Comparison of ENCODE assay signal across 14 cellular contexts in the genomic region with DNA sequence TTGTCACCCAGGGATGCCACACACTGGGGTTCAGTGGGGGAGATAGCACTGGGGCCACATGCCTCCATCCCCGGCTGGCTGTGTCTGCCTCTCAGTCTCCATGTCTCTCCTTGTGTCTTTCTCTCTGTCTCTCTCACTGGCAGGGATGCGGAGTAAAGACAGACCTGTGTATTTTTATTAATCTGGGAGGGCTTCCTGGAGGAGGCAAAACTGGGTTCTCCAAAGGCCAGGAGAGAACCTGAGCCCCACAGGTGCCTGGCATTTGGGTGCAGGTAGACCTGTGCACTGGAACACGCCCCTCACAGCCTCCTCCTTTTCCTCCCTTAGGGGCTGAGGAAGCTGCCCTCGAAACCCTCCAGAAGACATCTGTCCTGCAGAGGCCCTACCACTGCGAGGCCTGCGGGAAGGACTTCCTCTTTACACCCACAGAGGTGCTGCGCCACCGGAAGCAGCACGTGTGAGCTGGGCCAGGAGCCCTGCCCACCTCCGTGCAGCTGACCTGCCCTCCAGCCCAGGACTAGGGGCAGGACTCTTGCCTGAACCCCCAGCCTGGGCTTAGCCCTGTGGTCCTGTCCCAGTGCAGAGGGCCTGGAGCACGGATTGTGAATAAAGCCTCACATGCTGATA. TPM values are rescaled to one million over a fixed set of nuclear protein-coding genes. Genes with fewer than 3 reads are reported as not detected.
A peak's percentile ranks its signal among the peaks of the same experiment; 100 is the strongest.
DNase-seq lines count a peak whose midpoint lies in the region; ATAC-seq and TF ChIP-seq lines count a peak whose summit lies in the region.
"Had no signal": no experiment of that assay in that cellular context is flagged by ENCODE, and none has a peak within 500 bp of the region (broad histone marks: within the 10 kb centered on the region; RNA-seq: fewer than 3 reads in every experiment).

No MANE protein-coding gene starts in this region.

- DNase-seq in CD8-positive, alpha-beta T cell: peak in 5 of 7 experiments; percentile 12 to 60 (median 18)
- DNase-seq in GM23338 (ENCODE audit: low spot score) (no peak), SHP77 treated with DMSO at 0.1 percent for 48 hours (lab: John Stamatoyannopoulos, UW) (no peak), NCI-H128 (lab: John Stamatoyannopoulos, UW; ENCODE audit: unreplicated experiment) (no peak)
- DNase-seq in activated naive CD4-positive, alpha-beta T cell treated with anti-CD3 and anti-CD28 coated beads, Interleukin-2, amount 50 U/mL, for 72 hours (ENCODE audit: low spot score in 2 of 2): no peak
- DNase-seq: amniotic stem cell, DMS79, NCI-H187 treated with DMSO at 0.1 percent for 48 hours had no signal

- peaks cover 17% of the 10 kb centered on the region for H3K4me1 ChIP-seq in CD8-positive, alpha-beta T cell (ENCODE audit: insufficient read depth, low read length)
- no peaks in the 10 kb centered on the region for H3K4me1 ChIP-seq in GM23338 (ENCODE audit: insufficient read depth)
- peaks cover 79 to 82% of the 10 kb centered on the region in 2 experiments for H3K4me1 ChIP-seq in neutrophil (ENCODE audit: control insufficient read depth in 1 of 2, insufficient read depth in 1 of 2, low read depth in 1 of 2, low read length in 1 of 2)

- no peaks in the 10 kb centered on the region; the same call in 1 of the 2 replicates for H4K20me1 ChIP-seq in GM23338 (replicated peaks; ENCODE audit: insufficient read depth)

- peaks cover 15% of the 10 kb centered on the region for H3K36me3 ChIP-seq in CD8-positive, alpha-beta T cell (ENCODE audit: insufficient read depth, low read length)
- H3K36me3 ChIP-seq in GM23338 (ENCODE audit: insufficient read depth) (0 out of 2 replicates have a peak, but pooled peaks cover 4% of the 10 kb centered on the region), neutrophil (peaks cover 60% of the 10 kb centered on the region)

- peaks cover 46% of the 10 kb centered on the region for H3K36me3 Mint-ChIP-seq in CD8-positive, alpha-beta T cell
- H3K36me3 Mint-ChIP-seq in GM23338 (ENCODE audit: low read depth): peaks cover 40% of the 10 kb centered on the region
- peaks cover 0 to 8% of the 10 kb centered on the region in 2 donors for H3K36me3 Mint-ChIP-seq in activated naive CD4-positive, alpha-beta T cell treated with anti-CD3 and anti-CD28 coated beads, Interleukin-2, amount 50 U/mL, for 72 hours

- CTCF ChIA-PET in CD8-positive, alpha-beta T cell (lab: Charles Lee): interaction anchor here (0.8 to 2.3 kb wide), 5 partner anchors 9 to 324 kb away, joined by 3 to 23 read pairs (median 3); no protein-coding TSS in a partner anchor

- H3K4me3 Mint-ChIP-seq in CD8-positive, alpha-beta T cell: no peak overlapping the region
- H3K4me3 Mint-ChIP-seq in GM23338: no peak overlapping the region
- H3K4me3 Mint-ChIP-seq: WTC11 had no signal

- H3K27ac ChIP-seq in CD8-positive, alpha-beta T cell (ENCODE audit: low read depth, low read length): peak overlapping the region; percentile 19
- H3K27ac ChIP-seq in GM23338 (ENCODE audit: low read depth) (peak overlapping the region; percentile 66; the same call in 1 of the 2 replicates), neutrophil (peak overlapping the region; percentile 94)

- no peaks in the 10 kb centered on the region for H3K9me3 Mint-ChIP-seq in CD8-positive, alpha-beta T cell
- peaks cover 2% of the 10 kb centered on the region; the same call in 1 of the 3 replicates for H3K9me3 Mint-ChIP-seq in GM23338
- H3K9me3 Mint-ChIP-seq in activated naive CD4-positive, alpha-beta T cell treated with anti-CD3 and anti-CD28 coated beads, Interleukin-2, amount 50 U/mL, for 72 hours: no peaks in the 10 kb centered on the region
- H3K9me3 Mint-ChIP-seq: WTC11 had no signal

- peaks cover 6% of the 10 kb centered on the region; the same call in 1 of the 2 replicates for H3F3A ChIP-seq in GM23338 (replicated peaks; ENCODE audit: low read depth)

- no peak overlapping the region for H3K4me2 ChIP-seq in GM23338

- no peak overlapping the region for H2AFZ ChIP-seq in GM23338

- peak; percentile 68 for ATAC-seq in CD8-positive, alpha-beta T cell
- ATAC-seq in GM23338: no peak
- peak in 1 of 2 donors; percentile 64 for ATAC-seq in activated naive CD4-positive, alpha-beta T cell treated with anti-CD3 and anti-CD28 coated beads, Interleukin-2, amount 50 U/mL, for 72 hours
- no peak for ATAC-seq in HG03280 (IDR thresholded peaks at IDR 0.05; ENCODE audit: unreplicated experiment)
- ATAC-seq: WTC11 had no signal

- no peaks in the 10 kb centered on the region for H3K79me2 ChIP-seq in GM23338 (replicated peaks; ENCODE audit: insufficient read depth)

- POLR2A ChIA-PET in CD8-positive, alpha-beta T cell (lab: Charles Lee): interaction anchor here (1.0 to 1.5 kb wide), 3 partner anchors 9 to 105 kb away, joined by 3 to 4 read pairs (median 3); a partner anchor contains a TSS

- intact Hi-C loops in CD8-positive, alpha-beta T cell (cut with DNase I, micrococcal nuclease): loop anchor here in 1 of 2 experiments (5.0 kb wide), 1 partner anchor 34 kb away; a partner anchor contains a TSS

- no peaks in the 10 kb centered on the region for H3K27me3 ChIP-seq in CD8-positive, alpha-beta T cell (ENCODE audit: insufficient read depth, low read length)
- no peaks in the 10 kb centered on the region for H3K27me3 ChIP-seq in GM23338 (ENCODE audit: insufficient read depth)
- no peaks in the 10 kb centered on the region for H3K27me3 ChIP-seq in neutrophil

- no peak overlapping the region for H3K4me3 ChIP-seq in CD8-positive, alpha-beta T cell (ENCODE audit: low read depth, low read length)
- H3K4me3 ChIP-seq in GM23338 (no peak overlapping the region), neutrophil (ENCODE audit: low read depth in 1 of 2, low read length in 1 of 2) (peak overlapping the region; percentile 8 to 19)

- no peak for TF ChIP-seq CTCF in CD8-positive, alpha-beta T cell (IDR thresholded peaks at IDR 0.05)
- TF ChIP-seq CTCF in GM23338 (conservative IDR thresholded peaks at IDR 0.05; ENCODE audit: low read depth in 2 of 2) (no peak), neutrophil (IDR thresholded peaks at IDR 0.05) (peak; percentile 65)

- H3K9me3 ChIP-seq in CD8-positive, alpha-beta T cell (ENCODE audit: low read length): no peaks in the 10 kb centered on the region
- H3K9me3 ChIP-seq in neutrophil: no peaks in the 10 kb centered on the region

- no peaks in the 10 kb centered on the region for H3K27me3 Mint-ChIP-seq in CD8-positive, alpha-beta T cell (ENCODE audit: low read depth)
- H3K27me3 Mint-ChIP-seq in GM23338 (ENCODE audit: insufficient read depth, low read depth, poor library complexity): peaks cover 20% of the 10 kb centered on the region

- H3K4me1 Mint-ChIP-seq in CD8-positive, alpha-beta T cell (ENCODE audit: low read depth): peaks cover 25% of the 10 kb centered on the region
- H3K4me1 Mint-ChIP-seq in GM23338: peaks cover 5% of the 10 kb centered on the region

- peak overlapping the region; percentile 77 for H3K27ac Mint-ChIP-seq in CD8-positive, alpha-beta T cell
- no peak overlapping the region for H3K27ac Mint-ChIP-seq in GM23338
- H3K27ac Mint-ChIP-seq in activated naive CD4-positive, alpha-beta T cell treated with anti-CD3 and anti-CD28 coated beads, Interleukin-2, amount 50 U/mL, for 72 hours: peak overlapping the region; percentile 46 to 51
- H3K27ac Mint-ChIP-seq: WTC11 had no signal

- H3K9me2 ChIP-seq in GM23338 (ENCODE audit: insufficient read depth): no peaks in the 10 kb centered on the region

TF ChIP-seq in GM23338, 12 proteins besides CTCF, POLR2A, EP300 and RAD21 (continues in another document):
- TF ChIP-seq POLR2AphosphoS5 (IDR thresholded peaks at IDR 0.05; ENCODE audit: low read depth): no peak
- TF ChIP-seq, protein P1, sequence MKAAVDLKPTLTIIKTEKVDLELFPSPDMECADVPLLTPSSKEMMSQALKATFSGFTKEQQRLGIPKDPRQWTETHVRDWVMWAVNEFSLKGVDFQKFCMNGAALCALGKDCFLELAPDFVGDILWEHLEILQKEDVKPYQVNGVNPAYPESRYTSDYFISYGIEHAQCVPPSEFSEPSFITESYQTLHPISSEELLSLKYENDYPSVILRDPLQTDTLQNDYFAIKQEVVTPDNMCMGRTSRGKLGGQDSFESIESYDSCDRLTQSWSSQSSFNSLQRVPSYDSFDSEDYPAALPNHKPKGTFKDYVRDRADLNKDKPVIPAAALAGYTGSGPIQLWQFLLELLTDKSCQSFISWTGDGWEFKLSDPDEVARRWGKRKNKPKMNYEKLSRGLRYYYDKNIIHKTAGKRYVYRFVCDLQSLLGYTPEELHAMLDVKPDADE (IDR thresholded peaks at IDR 0.05): no peak

RNA-seq across cellular contexts. Expression of a gene that starts 32.7 kb away (rescaled TPM):
- total RNA-seq in CD8-positive, alpha-beta T cell: 1 to 10 TPM; 7.7 to 8.1 TPM
- total RNA-seq in GM23338 (2014; rRNA removed; shearing (Covaris generic)): 42.8 and 50.1 TPM in 2 replicates
- 16.3 and 16.7 TPM in 2 replicates for polyA plus RNA-seq in GM23338 (2016; fragmentation: Nextera tagmentation; extraction: Ambion mirVana)
- total RNA-seq in activated naive CD4-positive, alpha-beta T cell treated with anti-CD3 and anti-CD28 coated beads, Interleukin-2, amount 50 U/mL, for 72 hours: 10 to 100 TPM; 16.7 to 19.2 TPM

RNA-seq across cellular contexts. Expression of a gene that starts 37.6 kb away (rescaled TPM):
- not detected for total RNA-seq in CD8-positive, alpha-beta T cell
- 33.7 and 40.7 TPM in 2 replicates for total RNA-seq in GM23338 (2014; rRNA removed; shearing (Covaris generic))
- polyA plus RNA-seq in GM23338 (2016; fragmentation: Nextera tagmentation; extraction: Ambion mirVana): 20.6 and 20.8 TPM in 2 replicates
- total RNA-seq in activated naive CD4-positive, alpha-beta T cell treated with anti-CD3 and anti-CD28 coated beads, Interleukin-2, amount 50 U/mL, for 72 hours: under 1 TPM in 1 of 2 donors, not detected in 1; 0.12 TPM
- polyA plus RNA-seq: endothelial cell of umbilical vein had no signal

RNA-seq across cellular contexts. Expression of a gene that starts 49.8 kb away (rescaled TPM):
- not detected for total RNA-seq in CD8-positive, alpha-beta T cell
- total RNA-seq in GM23338 (2014; rRNA removed; shearing (Covaris generic)): 0.28 TPM in 1 of 2 replicates, not detected in the other
- polyA plus RNA-seq in GM23338 (2016; fragmentation: Nextera tagmentation; extraction: Ambion mirVana): not detected in 2 replicates
- total RNA-seq in activated naive CD4-positive, alpha-beta T cell treated with anti-CD3 and anti-CD28 coated beads, Interleukin-2, amount 50 U/mL, for 72 hours: not detected
- total RNA-seq: endothelial cell of umbilical vein, HT-29, myocyte had no signal
- polyA plus RNA-seq: endothelial cell of umbilical vein had no signal

Comparison
In these comparisons a context has a peak if more than half of its experiments do, and no peak if none do; other contexts are left out.
1. DNase-seq: peak in CD8-positive, alpha-beta T cell (5 of 7); none in GM23338 (single experiment), activated naive CD4-positive, alpha-beta T cell treated with anti-CD3 and anti-CD28 coated beads, Interleukin-2, amount 50 U/mL, for 72 hours (0 of 2), SHP77 treated with DMSO at 0.1 percent for 48 hours (single experiment) and NCI-H128 (single experiment).
2. H3K27ac ChIP-seq: peak in every context shown above with its lines; median percentile 94 in neutrophil; 66 in GM23338; 19 in CD8-positive, alpha-beta T cell.
3. H3K4me3 ChIP-seq: peak in neutrophil (2 of 2); none in CD8-positive, alpha-beta T cell (single experiment) and GM23338 (single experiment).
4. RNA of a gene that starts 37.6 kb away (total RNA-seq): 33.7 to 40.7 TPM in GM23338; 0.12 TPM in activated naive CD4-positive, alpha-beta T cell treated with anti-CD3 and anti-CD28 coated beads, Interleukin-2, amount 50 U/mL, for 72 hours and not detected in CD8-positive, alpha-beta T cell; every median in the first group is over 10 times any median in the second.